In genomic region chr17:41793749-41794602, GRCh38 we compare ENCODE assay signal across 13 cellular contexts. TPM values are rescaled to one million over a fixed set of nuclear protein-coding genes. Genes with fewer than 3 reads are reported as not detected.
DNase-seq lines count a peak whose midpoint lies in the region; FAIRE-seq and TF ChIP-seq lines count a peak whose summit lies in the region.
"Had no signal": no experiment of that assay in that cellular context is flagged by ENCODE, and none has a peak within 500 bp of the region (broad histone marks: within the 10 kb centered on the region; RNA-seq: fewer than 3 reads in every experiment).

No MANE protein-coding gene starts in this region.

- peak; percentile 95 for DNase-seq in H9
- DNase-seq in mammary epithelial cell, result no peak
- no peak for DNase-seq in retinal pigment epithelial cell (ENCODE audit: low read depth)
- no peak for DNase-seq in NCI-H2107 (lab: John Stamatoyannopoulos, UW)
- DNase-seq in frontal cortex (ENCODE audit: low spot score in 2 of 2), result no peak
- no peak for DNase-seq in NCI-H82 treated with DMSO at 0.1 percent for 48 hours (lab: John Stamatoyannopoulos, UW; ENCODE audit: unreplicated experiment)
- no peak for DNase-seq in activated CD4-positive, alpha-beta T cell treated with anti-CD3 and anti-CD28 coated beads, Interleukin-2, amount 50 U/mL, for 4 hours
- DNase-seq: activated effector memory CD4-positive, alpha-beta T cell treated with Interleukin-2 at 50 U/mL for 16 hours; CD4-positive, CD25-positive, alpha-beta regulatory T cell; effector memory CD8-positive, alpha-beta T cell; stimulated activated CD4-positive, alpha-beta T cell treated with anti-CD3 and anti-CD28 coated beads, Interleukin-4, amount 100 ng/mL, for 4 hours had no signal

- H4K5ac ChIP-seq in H9 (ENCODE audit: insufficient read length, low read depth, low read length), result no peak overlapping the region

- peaks cover 35% of the 10 kb centered on the region for H3K27me3 Mint-ChIP-seq in H9 (ENCODE audit: low read depth)

- H3K56ac ChIP-seq in H9 (ENCODE audit: insufficient read length, low read depth, low read length), result no peak overlapping the region

- dilution Hi-C loops in mammary epithelial cell (cut with HindIII; ENCODE audit: low sequenced_read_pairs), result no loop called here

- H2AFZ ChIP-seq in H9 (ENCODE audit: low read length) (no peak overlapping the region), mammary epithelial cell (ENCODE audit: low read depth, low read length) (peak overlapping the region; percentile 65)

- no peak overlapping the region for H2AK5ac ChIP-seq in H9 (ENCODE audit: insufficient read length, low read length)

- CTCF ChIA-PET in mammary epithelial cell (lab: Charles Lee; ENCODE audit: low non-redundant PET), result interaction anchor here (0.6 kb wide), 1 partner anchor 20 kb away, joined by 4 read pairs; no protein-coding TSS in a partner anchor

- H3K79me2 ChIP-seq in H9 (ENCODE audit: insufficient read depth, low read length) (no peaks in the 10 kb centered on the region), mammary epithelial cell (ENCODE audit: insufficient read depth, low read length) (no peaks in the 10 kb centered on the region)

- H3K4me3 Mint-ChIP-seq in H9, result peak overlapping the region in 1 of 2 experiments; percentile 74; a peak in 4 of 5 replicates
- H3K4me3 Mint-ChIP-seq: CD4-positive, CD25-positive, alpha-beta regulatory T cell; effector memory CD8-positive, alpha-beta T cell had no signal

- H3K27ac ChIP-seq in H9 (ENCODE audit: insufficient read length, low read depth, low read length) (no peak overlapping the region), mammary epithelial cell (ENCODE audit: insufficient read depth, low read depth, low read length) (peak overlapping the region; percentile 96), iPS-20b (ENCODE audit: low read length) (no peak overlapping the region)

- H3K9me3 Mint-ChIP-seq in H9, result no peaks in the 10 kb centered on the region; a peak in 1 of 5 replicates
- H3K9me3 Mint-ChIP-seq: CD4-positive, CD25-positive, alpha-beta regulatory T cell; effector memory CD8-positive, alpha-beta T cell had no signal

- H3K14ac ChIP-seq in H9 (ENCODE audit: insufficient read depth, low read length), result 0 out of 2 replicates have a peak overlapping the region, but pooled peaks have one; percentile 37

- no peaks in the 10 kb centered on the region; a peak in 1 of 7 replicates for H3K36me3 Mint-ChIP-seq in H9 (ENCODE audit: insufficient read depth in 1 of 3, low read depth in 3 of 3)
- H3K36me3 Mint-ChIP-seq: CD4-positive, CD25-positive, alpha-beta regulatory T cell had no signal

- BruUV-seq in mammary epithelial cell (replicated peaks; lab: Mats Ljungman, UMichigan), result TSS peak; percentile 72

- intact Hi-C loops in mammary epithelial cell (cut with micrococcal nuclease), result no loop called here

- in situ Hi-C loops in mammary epithelial cell (cut with MboI; ENCODE audit: low sequenced_read_pairs in 2 of 2), result no loop called here

- H3K9ac ChIP-seq in H9 (ENCODE audit: extremely low read depth, insufficient read length, low read length) (no peak overlapping the region), mammary epithelial cell (ENCODE audit: insufficient read depth, low read length) (peak overlapping the region; percentile 86), iPS-20b (ENCODE audit: low read depth, low read length) (peak overlapping the region; percentile 38; the same call in 1 of the 2 replicates)

- H2BK5ac ChIP-seq in H9 (ENCODE audit: insufficient read length, low read length), result no peak overlapping the region

- no peak for FAIRE-seq in frontal cortex (lab: Jason Lieb, UNC)

- no peak overlapping the region for H2BK20ac ChIP-seq in H9 (ENCODE audit: low read depth, low read length, poor library complexity, severe bottlenecking)

- no peaks in the 10 kb centered on the region for H3K36me3 ChIP-seq in mammary epithelial cell (ENCODE audit: insufficient read depth, low read length)
- H3K36me3 ChIP-seq in iPS-20b (ENCODE audit: insufficient read depth, low read depth, low read length), result no peaks in the 10 kb centered on the region

- H3K23ac ChIP-seq in H9 (ENCODE audit: insufficient read length, low read depth, low read length), result no peak overlapping the region

- H4K91ac ChIP-seq in H9 (ENCODE audit: insufficient read length, low read depth, low read length), result no peak overlapping the region

- H3K27me3 ChIP-seq in H9 (ENCODE audit: insufficient read depth, low read length) (peaks cover 4% of the 10 kb centered on the region; the same call in 1 of the 2 replicates), mammary epithelial cell (ENCODE audit: insufficient read depth, low read length) (no peaks in the 10 kb centered on the region), iPS-20b (ENCODE audit: insufficient read depth, low read length) (peaks cover 49% of the 10 kb centered on the region)

- no peak overlapping the region for H4K8ac ChIP-seq in H9 (replicated peaks; ENCODE audit: insufficient read length, low read depth, low read length)

- WGBS in H9 (ENCODE audit: extremely low coverage, insufficient read length, low lambda C conversion rate), result no CpG with 5 or more reads among the region's 15 CpGs
- WGBS in mammary epithelial cell (ENCODE audit: low coverage, missing lambda C conversion rate), result 42% methylated on average over 7 of the region's 15 CpGs

- no peaks in the 10 kb centered on the region for H3K79me1 ChIP-seq in H9 (ENCODE audit: insufficient read depth, low read depth, low read length, poor library complexity, severe bottlenecking)

- H3K4me3 ChIP-seq in mammary epithelial cell (replicated peaks in 1 of 3; ENCODE audit: insufficient read depth in 1 of 3, low read depth in 2 of 3, low read length in 3 of 3) (peak overlapping the region; percentile 20 to 30 (median 25)), iPS-20b (ENCODE audit: low read length) (peak overlapping the region; percentile 54; the same call in 1 of the 2 replicates), retinal pigment epithelial cell (ENCODE audit: low read length) (peak overlapping the region; percentile 11)

- H3K4me1 ChIP-seq in H9 (ENCODE audit: insufficient read depth, low read length) (peaks cover 8% of the 10 kb centered on the region; the same call in 1 of the 2 replicates), mammary epithelial cell (ENCODE audit: insufficient read depth, low read length) (peaks cover 34% of the 10 kb centered on the region), iPS-20b (ENCODE audit: insufficient read depth, low read length) (peaks cover 23% of the 10 kb centered on the region)

- H3K4ac ChIP-seq in H9 (ENCODE audit: low read depth, low read length), result no peak overlapping the region

- no peaks in the 10 kb centered on the region for H3K9me3 ChIP-seq in H9 (ENCODE audit: control insufficient read depth, low read depth, low read length)
- H3K9me3 ChIP-seq in mammary epithelial cell (replicated peaks; ENCODE audit: insufficient read depth, low read length), result no peaks in the 10 kb centered on the region
- H3K9me3 ChIP-seq in iPS-20b (ENCODE audit: insufficient read depth, low read depth, low read length), result no peaks in the 10 kb centered on the region

- H2BK120ac ChIP-seq in H9 (ENCODE audit: low read depth, low read length, poor library complexity, severe bottlenecking), result no peak overlapping the region

- TF ChIP-seq CTCF in H9 (conservative IDR thresholded peaks at IDR 0.05) (peak; percentile 30; the same call in 2 of the 3 replicates), mammary epithelial cell (conservative IDR thresholded peaks at IDR 0.05 in 1 of 2, IDR thresholded peaks at IDR 0.05 in 1 of 2; ENCODE audit: extremely low read depth in 1 of 2, insufficient read depth in 1 of 2, low read depth in 1 of 2, low read length in 2 of 2) (peak in 1 of 2 donors; percentile 4), retinal pigment epithelial cell (conservative IDR thresholded peaks at IDR 0.05; ENCODE audit: low read depth, low read length) (no peak)

- H3K4me1 Mint-ChIP-seq in H9, result peaks cover 24 to 39% of the 10 kb centered on the region in 2 experiments

- peak overlapping the region in 2 of 3 experiments; percentile 44 to 68; a peak in 2 of 7 replicates for H3K27ac Mint-ChIP-seq in H9
- H3K27ac Mint-ChIP-seq: CD4-positive, CD25-positive, alpha-beta regulatory T cell; effector memory CD8-positive, alpha-beta T cell had no signal

- peaks cover 6% of the 10 kb centered on the region for H3K23me2 ChIP-seq in H9 (ENCODE audit: insufficient read length, low read depth, low read length, poor library complexity, severe bottlenecking)

- H2BK12ac ChIP-seq in H9 (ENCODE audit: insufficient read length, low read depth, low read length), result no peak overlapping the region

- H3K18ac ChIP-seq in H9 (ENCODE audit: insufficient read length, low read depth, low read length), result no peak overlapping the region

- H2BK15ac ChIP-seq in H9 (ENCODE audit: low read depth, low read length), result no peak overlapping the region

- peak overlapping the region; percentile 52 for H3K4me2 ChIP-seq in H9 (ENCODE audit: insufficient read depth, insufficient read length, low read length)
- H3K4me2 ChIP-seq in mammary epithelial cell (ENCODE audit: insufficient read depth, low read depth, low read length), result peak overlapping the region; percentile 85

- H3T11ph ChIP-seq in H9 (ENCODE audit: low read length), result no peak overlapping the region

- H4K20me1 ChIP-seq in H9 (ENCODE audit: control insufficient read depth, insufficient read depth, insufficient read length) (no peaks in the 10 kb centered on the region), mammary epithelial cell (ENCODE audit: insufficient read depth, low read length) (no peaks in the 10 kb centered on the region)

RNA-seq across cellular contexts. Expression of gene JUP, which starts 7.5 kb away (rescaled TPM):
- total RNA-seq in H9 (2021) (87.9 and 90.1 TPM in 2 replicates), mammary epithelial cell (100 to 1,000 TPM; 444 to 578 TPM), frontal cortex (33.8 TPM)
- 223 TPM for polyA plus RNA-seq in mammary epithelial cell
- polyA minus RNA-seq in mammary epithelial cell, result 582 TPM

RNA-seq across cellular contexts. Expression of gene P3H4, which starts 17.8 kb away (rescaled TPM):
- total RNA-seq in H9 (2021) (22.9 and 24.0 TPM in 2 replicates), mammary epithelial cell (10 to 100 TPM; 30.5 to 42.3 TPM), frontal cortex (10.2 TPM)
- polyA plus RNA-seq in mammary epithelial cell, result 32.7 TPM
- 6.2 TPM for polyA minus RNA-seq in mammary epithelial cell

RNA-seq across cellular contexts. Expression of gene FKBP10, which starts 18.8 kb away (rescaled TPM):
- 166 TPM in 2 replicates for total RNA-seq in H9 (2021)
- total RNA-seq in mammary epithelial cell, result 100 to 1,000 TPM; 131 to 137 TPM
- 99.6 TPM for polyA plus RNA-seq in mammary epithelial cell
- polyA minus RNA-seq in mammary epithelial cell, result 46.0 TPM
- 9.0 TPM for total RNA-seq in frontal cortex
- total RNA-seq: CD4-positive, CD25-positive, alpha-beta regulatory T cell had no signal

RNA-seq across cellular contexts. Expression of gene NT5C3B, which starts 42.1 kb away (rescaled TPM):
- 66.2 and 76.1 TPM in 2 replicates for total RNA-seq in H9 (2021)
- 10 to 100 TPM; 40.5 to 55.2 TPM for total RNA-seq in mammary epithelial cell
- polyA plus RNA-seq in mammary epithelial cell, result 55.0 TPM
- polyA minus RNA-seq in mammary epithelial cell, result 46.8 TPM
- 131 TPM for total RNA-seq in frontal cortex

RNA-seq across cellular contexts. Expression of gene KLHL10, which starts 43.6 kb away (rescaled TPM):
- 0.22 and 0.46 TPM in 2 replicates for total RNA-seq in H9 (2021)
- under 1 TPM; 0.38 to 0.67 TPM for total RNA-seq in mammary epithelial cell
- 0.11 TPM for polyA plus RNA-seq in mammary epithelial cell
- polyA minus RNA-seq in mammary epithelial cell, result not detected
- under 0.01 TPM for total RNA-seq in frontal cortex
- total RNA-seq: CD4-positive, CD25-positive, alpha-beta regulatory T cell; mononuclear cell had no signal

Comparison
In these comparisons a context has a peak if more than half of its experiments do, and no peak if none do; other contexts are left out.
1. RNA of gene FKBP10, which starts 18.8 kb away (total RNA-seq): 166 TPM in H9 and 131 to 137 TPM in mammary epithelial cell; 9.0 TPM in frontal cortex (single experiment); every median in the first group is over 10 times any median in the second.
2. Peak in every context shown above with its lines, with median percentiles within 50 percentile points of each other: H3K4me3 ChIP-seq.